ENCODE assay signal across 1 cellular context in genomic region chr1:3621151-3621671, GRCh38.
TF ChIP-seq lines count a peak whose summit lies in the region.

No MANE protein-coding gene starts in this region.

TF ChIP-seq in K562, 482 proteins besides CTCF, POLR2A, EP300 and RAD21:
- TF ChIP-seq HINFP (tag; conservative IDR thresholded peaks at IDR 0.05; ENCODE audit: low read depth) (peak; percentile 63), USF1 (CRISPR knock-in tag; IDR thresholded peaks at IDR 0.05) (0 out of 2 replicates have a peak, but pooled peaks have one; percentile 3), SMC3 (conservative IDR thresholded peaks at IDR 0.05; ENCODE audit: insufficient read depth, low read depth, low read length) (peak; percentile 55; the same call in 1 of the 2 replicates)
